In the genomic region with DNA sequence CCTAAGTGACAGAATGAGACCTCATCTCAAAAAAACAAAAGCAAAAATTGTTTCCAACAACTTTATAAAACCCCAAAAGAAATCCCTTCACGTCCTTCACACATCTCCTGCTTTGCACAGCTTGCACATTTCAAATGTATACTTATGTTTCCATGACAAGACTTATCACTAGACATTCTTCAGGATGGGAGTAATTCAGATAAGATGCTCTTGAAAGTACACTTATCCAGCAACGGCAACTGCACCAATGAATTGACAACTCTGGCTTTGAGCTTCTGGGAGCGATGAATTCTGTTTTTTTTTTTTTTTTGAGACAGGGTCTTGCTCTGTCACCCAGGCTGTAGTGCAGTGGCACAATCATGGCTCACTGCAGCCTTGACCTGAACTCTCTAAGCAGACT, we compare ENCODE assay signal across 16 cellular contexts. TPM values are rescaled to one million over a fixed set of nuclear protein-coding genes. Genes with fewer than 3 reads are reported as not detected.
DNase-seq lines count a peak whose midpoint lies in the region; ATAC-seq and TF ChIP-seq lines count a peak whose summit lies in the region.
"Had no signal": no experiment of that assay in that cellular context is flagged by ENCODE, and none has a peak within 500 bp of the region (broad histone marks: within the 10 kb centered on the region; RNA-seq: fewer than 3 reads in every experiment).

No MANE protein-coding gene starts in this region.

- TF ChIP-seq CTCF in Caco-2 (IDR thresholded peaks at IDR 0.05; ENCODE audit: insufficient read depth in 1 of 2, low read depth in 1 of 2, low read length in 1 of 2, severe bottlenecking in 1 of 2, unreplicated experiment in 1 of 2) (no peak), choroid plexus epithelial cell (conservative IDR thresholded peaks at IDR 0.05; ENCODE audit: low read depth, low read length) (no peak)

- peaks cover 15% of the 10 kb centered on the region for H3K4me1 Mint-ChIP-seq in Caco-2 (ENCODE audit: low read depth, unreplicated experiment)
- H3K4me1 Mint-ChIP-seq: B cell, H9 had no signal

- ATAC-seq in HG03135 (IDR thresholded peaks at IDR 0.05; ENCODE audit: unreplicated experiment), result no peak
- ATAC-seq: HepG2 had no signal

- peak overlapping the region; percentile 84 for H3K27ac Mint-ChIP-seq in Caco-2 (ENCODE audit: unreplicated experiment)
- H3K27ac Mint-ChIP-seq: B cell; CD4-positive, alpha-beta T cell had no signal

- no peaks in the 10 kb centered on the region for H3K9me3 ChIP-seq in Caco-2

- H3K27me3 ChIP-seq in Caco-2 (replicated peaks; ENCODE audit: control insufficient read depth, insufficient read depth, low read length), result no peaks in the 10 kb centered on the region

- CTCF ChIA-PET in Caco-2 (lab: Charles Lee), result interaction anchor here (0.7 to 1.3 kb wide), 3 partner anchors 47 to 464 kb away, joined by 3 to 4 read pairs (median 3); no protein-coding TSS in a partner anchor

- H3K9me3 Mint-ChIP-seq in Caco-2 (ENCODE audit: unreplicated experiment), result no peaks in the 10 kb centered on the region
- H3K9me3 Mint-ChIP-seq: CD4-positive, alpha-beta T cell; H9 had no signal

- H3K36me3 Mint-ChIP-seq in Caco-2 (ENCODE audit: insufficient read depth, unreplicated experiment), result peaks cover 84% of the 10 kb centered on the region

- DNase-seq in Caco-2 (peak in 1 of 2 experiments; percentile 22), NCI-H226 (peak; percentile 51), choroid plexus epithelial cell (ENCODE audit: low read depth) (peak; percentile 62), iris pigment epithelial cell (ENCODE audit: low read depth) (peak; percentile 13), T-helper 9 cell (no peak), NCI-H526 (lab: John Stamatoyannopoulos, UW) (no peak)
- DNase-seq: C1 segment of cervical spinal cord; CD4-positive, alpha-beta T cell; DMS153; DND-41; GDM1; GOT3; H9 had no signal

- no peaks in the 10 kb centered on the region for H3K27me3 Mint-ChIP-seq in Caco-2 (ENCODE audit: insufficient read depth, unreplicated experiment)
- H3K27me3 Mint-ChIP-seq: B cell; CD4-positive, alpha-beta T cell had no signal

- H3K36me3 ChIP-seq in Caco-2 (ENCODE audit: control insufficient read depth, insufficient read depth, low read length), result peaks cover 3% of the 10 kb centered on the region

- POLR2A ChIA-PET in Caco-2 (lab: Charles Lee), result interaction anchor here (0.6 kb wide), 1 partner anchor 47 kb away, joined by 3 read pairs; no protein-coding TSS in a partner anchor

- H3K4me1 ChIP-seq in Caco-2, result peaks cover 55% of the 10 kb centered on the region

- H3K4me3 ChIP-seq in Caco-2 (ENCODE audit: low read depth, low read length) (no peak overlapping the region), choroid plexus epithelial cell (ENCODE audit: low read depth, low read length) (no peak overlapping the region)

- no TSS peak for BruUV-seq in Caco-2 (replicated peaks; lab: Mats Ljungman, UMichigan)

- H3K4me3 Mint-ChIP-seq in Caco-2 (ENCODE audit: unreplicated experiment), result peak overlapping the region; percentile 14
- H3K4me3 Mint-ChIP-seq: B cell; CD4-positive, alpha-beta T cell; H9 had no signal

- intact Hi-C loops in Caco-2 (cut with micrococcal nuclease; ENCODE audit: unreplicated experiment), result no loop called here

RNA-seq across cellular contexts. Expression of gene AKAP5, which starts 30.8 kb away (rescaled TPM):
- total RNA-seq in Caco-2 (2022), result 15.0 and 15.9 TPM in 2 replicates

RNA-seq across cellular contexts. Expression of gene MTHFD1, which starts 46.4 kb away (rescaled TPM):
- 180 and 203 TPM in 2 replicates for total RNA-seq in Caco-2 (2022)

Comparison
In these comparisons a context has a peak if more than half of its experiments do, and no peak if none do; other contexts are left out.
1. DNase-seq: peak in NCI-H226 (single experiment), choroid plexus epithelial cell (single experiment) and iris pigment epithelial cell (single experiment); none in T-helper 9 cell (single experiment) and NCI-H526 (0 of 2).